ENCODE assay signal across 24 cellular contexts in the genomic region with DNA sequence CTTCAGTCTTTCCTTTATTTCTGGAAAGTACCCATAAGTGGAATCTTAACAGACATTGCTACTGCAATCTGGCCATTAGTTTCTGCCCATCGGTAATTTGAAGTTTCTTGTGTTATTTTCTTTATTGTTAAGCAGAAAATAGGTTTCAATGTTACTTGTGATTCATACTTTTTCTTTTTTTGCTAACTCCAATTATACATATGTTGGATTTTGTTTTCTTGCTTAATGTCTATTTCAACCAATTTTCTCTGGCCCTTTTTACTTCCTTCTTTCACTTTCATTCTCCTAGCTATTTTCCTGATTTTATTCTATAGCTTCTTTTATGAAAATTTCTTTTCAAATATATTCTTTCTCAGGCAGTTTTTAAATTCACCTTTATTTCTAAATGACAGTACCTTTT.
"Had no signal": no experiment of that assay in that cellular context is flagged by ENCODE, and none has a peak within 500 bp of the region (broad histone marks: within the 10 kb centered on the region; RNA-seq: fewer than 3 reads in every experiment).

No MANE protein-coding gene starts in this region.

- H3K36me3 ChIP-seq: gastroesophageal sphincter, heart left ventricle, sigmoid colon, stomach, thyroid gland had no signal

- H3K4me3 Mint-ChIP-seq: memory B cell; mesothelial cell of epicardium; naive thymus-derived CD4-positive, alpha-beta T cell; nephron; stimulated activated effector memory CD8-positive, alpha-beta T cell treated with anti-CD3 and anti-CD28 coated beads, Interleukin-12 subunit alpha, Interleukin-12 subunit beta, amount 100 ng/mL, for 72 hours had no signal

- H3K27me3 ChIP-seq: foreskin keratinocyte, hepatocyte, sigmoid colon, thyroid gland had no signal

- H3K4me1 Mint-ChIP-seq: memory B cell; mesothelial cell of epicardium; naive thymus-derived CD4-positive, alpha-beta T cell; nephron; stimulated activated effector memory CD8-positive, alpha-beta T cell treated with anti-CD3 and anti-CD28 coated beads, Interleukin-12 subunit alpha, Interleukin-12 subunit beta, amount 100 ng/mL, for 72 hours had no signal

- DNase-seq: dermis blood vessel endothelial cell; heart left ventricle; kidney; mucosa of descending colon; naive thymus-derived CD4-positive, alpha-beta T cell; nucleus accumbens; psoas muscle; right cardiac atrium; sigmoid colon; stimulated activated CD4-positive, alpha-beta T cell treated with anti-CD3 and anti-CD28 coated beads, Interleukin-2, amount 100 ng/mL, for 24 hours; stimulated activated CD4-positive, alpha-beta T cell treated with anti-CD3 and anti-CD28 coated beads, Interleukin-4, amount 100 ng/mL, for 24 hours; stimulated activated naive CD4-positive, alpha-beta T cell treated with Interleukin-2 at 50 U/mL for 16 hours; stomach; thyroid gland; trophoblast cell had no signal

- H3K36me3 Mint-ChIP-seq: mesothelial cell of epicardium; stimulated activated effector memory CD8-positive, alpha-beta T cell treated with anti-CD3 and anti-CD28 coated beads, Interleukin-12 subunit alpha, Interleukin-12 subunit beta, amount 100 ng/mL, for 72 hours had no signal

- H2AFZ ChIP-seq: hepatocyte had no signal

- H3K79me2 ChIP-seq: hepatocyte had no signal

- H3K9me3 ChIP-seq: thyroid gland had no signal

- H3K4me1 ChIP-seq: foreskin keratinocyte, gastroesophageal sphincter, heart left ventricle, psoas muscle, sigmoid colon, stomach, thyroid gland had no signal

- H3K4me3 ChIP-seq: coronary artery, gastroesophageal sphincter, heart left ventricle, hepatocyte, lung, mucosa of descending colon, psoas muscle, sigmoid colon, stomach, thyroid gland had no signal

- H3K27ac Mint-ChIP-seq: memory B cell; mesothelial cell of epicardium; naive thymus-derived CD4-positive, alpha-beta T cell; nephron; stimulated activated effector memory CD8-positive, alpha-beta T cell treated with anti-CD3 and anti-CD28 coated beads, Interleukin-12 subunit alpha, Interleukin-12 subunit beta, amount 100 ng/mL, for 72 hours had no signal

- H3K4me2 ChIP-seq: hepatocyte had no signal

- H3K27ac ChIP-seq: coronary artery, foreskin keratinocyte, gastroesophageal sphincter, heart left ventricle, hepatocyte, psoas muscle, sigmoid colon, stomach, thyroid gland had no signal
